In the genomic region with DNA sequence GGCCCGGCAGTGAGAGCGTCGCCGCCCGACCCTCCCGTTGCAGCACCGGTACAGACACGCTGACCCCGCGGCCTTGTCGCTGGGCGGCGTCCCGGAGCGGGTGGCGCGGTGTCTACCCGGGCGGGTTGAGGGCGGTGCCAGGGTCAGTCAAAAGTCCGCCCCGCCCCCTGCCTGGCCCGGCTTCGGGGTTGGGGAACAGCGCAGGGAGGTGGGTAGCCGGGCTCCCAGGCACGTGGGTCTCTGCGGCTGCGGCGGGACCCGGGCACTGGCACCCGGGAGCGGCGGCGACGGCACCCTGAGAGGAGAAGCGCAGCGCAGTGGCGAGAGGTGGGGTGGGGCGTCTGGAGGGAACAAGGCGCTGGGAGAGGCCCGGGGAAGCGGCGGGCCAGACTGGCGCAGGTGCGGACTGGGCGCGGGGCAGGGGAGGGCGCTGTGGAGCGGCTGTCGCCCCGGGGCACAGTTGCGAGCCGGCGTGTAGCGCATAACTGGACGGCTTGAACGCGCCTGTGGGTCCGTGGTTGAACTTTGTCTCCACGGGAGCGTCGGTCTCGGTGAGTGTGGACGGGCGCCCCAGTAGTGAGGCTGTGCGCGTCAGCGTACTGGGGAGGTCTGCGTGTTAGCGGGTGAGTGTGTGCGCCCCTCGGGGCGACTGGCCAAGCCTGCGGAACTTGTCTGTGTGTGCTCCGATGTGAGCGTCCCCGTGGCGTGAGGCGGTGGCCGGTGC, we compare ENCODE assay signal across 9 cellular contexts. TPM values are rescaled to one million over a fixed set of nuclear protein-coding genes. Genes with fewer than 3 reads are reported as not detected.
DNase-seq lines count a peak whose midpoint lies in the region; ATAC-seq and TF ChIP-seq lines count a peak whose summit lies in the region.
"Had no signal": no experiment of that assay in that cellular context is flagged by ENCODE, and none has a peak within 500 bp of the region (broad histone marks: within the 10 kb centered on the region; RNA-seq: fewer than 3 reads in every experiment).

Gene P2RY2, plus strand, starts transcription at position 176 of the 724 bp plus-strand sequence. CDS start 15,879 bp downstream, outside the sequence.

- H3K4me3 ChIP-seq in HFF-Myc (replicated peaks; ENCODE audit: low read depth, low read length) (peak within 1 kb of the TSS; percentile 34), choroid plexus epithelial cell (ENCODE audit: low read depth, low read length) (peak within 1 kb of the TSS; percentile 36), right lobe of liver (peak within 1 kb of the TSS; percentile 55 to 63 (median 58))

- ATAC-seq in right lobe of liver (peak; percentile 90 to 94 (median 90)), HG03135 (IDR thresholded peaks at IDR 0.05; ENCODE audit: unreplicated experiment) (no peak)

- H3K9me3 ChIP-seq in right lobe of liver, result no peaks in the 10 kb centered on the region

- H3K27ac ChIP-seq in right lobe of liver, result peak within 1 kb of the TSS in 2 of 3 donors; percentile 29 to 50

- no CpG with 5 or more reads among the region's 81 CpGs for WGBS in right lobe of liver (ENCODE audit: insufficient coverage, low coverage, low lambda C conversion rate, missing lambda C conversion rate)

- H3K36me3 ChIP-seq in right lobe of liver, result no peaks in the 10 kb centered on the region

- DNase-seq in CD1c-positive myeloid dendritic cell (ENCODE audit: extremely low spot score), result peak; percentile 86
- no peak for DNase-seq in HFF-Myc (ENCODE audit: extremely low read depth, low read depth)
- DNase-seq in SKM-1 treated with dmso at 0.1 percent for 144 hours (lab: John Stamatoyannopoulos, UW; ENCODE audit: unreplicated experiment), result peak; percentile 90
- DNase-seq in choroid plexus epithelial cell (ENCODE audit: low read depth), result peak; percentile 15
- peak; percentile 93 to 96 (median 94) for DNase-seq in right lobe of liver
- DNase-seq in stimulated activated CD8-positive, alpha-beta memory T cell treated with anti-CD3 and anti-CD28 coated beads, Interleukin-15, amount 100 ng/mL, for 24 hours (ENCODE audit: low read depth), result peak; percentile 10
- no peak for DNase-seq in cortex of kidney (lab: John Stamatoyannopoulos, UW)

- intact Hi-C loops in right lobe of liver (cut with DNase I), result no loop called here

- H3K27me3 ChIP-seq in right lobe of liver, result no peaks in the 10 kb centered on the region

- peak; percentile 69 for TF ChIP-seq POLR2A in right lobe of liver (IDR thresholded peaks at IDR 0.05)

- TF ChIP-seq CTCF in HFF-Myc (IDR thresholded peaks at IDR 0.05; ENCODE audit: low read depth, low read length, missing control alignments) (peak; percentile 26), choroid plexus epithelial cell (conservative IDR thresholded peaks at IDR 0.05; ENCODE audit: low read depth, low read length) (peak; percentile 36), right lobe of liver (IDR thresholded peaks at IDR 0.05) (peak; percentile 37 to 66 (median 58))

- peaks cover 0 to 14% (median 2%) of the 10 kb centered on the region in 4 donors for H3K4me1 ChIP-seq in right lobe of liver

RNA-seq across cellular contexts. Expression of gene P2RY2, which starts in this region (rescaled TPM):
- 1 to 10 TPM; 2.6 to 5.1 (median 3.5) TPM for total RNA-seq in right lobe of liver
- total RNA-seq: LHCN-M2 had no signal

Comparison
In these comparisons a context has a peak if more than half of its experiments do, and no peak if none do; other contexts are left out.
1. DNase-seq: peak in CD1c-positive myeloid dendritic cell (single experiment), SKM-1 treated with dmso at 0.1 percent for 144 hours (single experiment), choroid plexus epithelial cell (single experiment), right lobe of liver (3 of 3) and stimulated activated CD8-positive, alpha-beta memory T cell treated with anti-CD3 and anti-CD28 coated beads, Interleukin-15, amount 100 ng/mL, for 24 hours (single experiment); none in HFF-Myc (single experiment) and cortex of kidney (single experiment).
2. Peak in every context shown above with its lines, with median percentiles within 50 percentile points of each other: H3K4me3 ChIP-seq and CTCF ChIP-seq.